In the genomic region with DNA sequence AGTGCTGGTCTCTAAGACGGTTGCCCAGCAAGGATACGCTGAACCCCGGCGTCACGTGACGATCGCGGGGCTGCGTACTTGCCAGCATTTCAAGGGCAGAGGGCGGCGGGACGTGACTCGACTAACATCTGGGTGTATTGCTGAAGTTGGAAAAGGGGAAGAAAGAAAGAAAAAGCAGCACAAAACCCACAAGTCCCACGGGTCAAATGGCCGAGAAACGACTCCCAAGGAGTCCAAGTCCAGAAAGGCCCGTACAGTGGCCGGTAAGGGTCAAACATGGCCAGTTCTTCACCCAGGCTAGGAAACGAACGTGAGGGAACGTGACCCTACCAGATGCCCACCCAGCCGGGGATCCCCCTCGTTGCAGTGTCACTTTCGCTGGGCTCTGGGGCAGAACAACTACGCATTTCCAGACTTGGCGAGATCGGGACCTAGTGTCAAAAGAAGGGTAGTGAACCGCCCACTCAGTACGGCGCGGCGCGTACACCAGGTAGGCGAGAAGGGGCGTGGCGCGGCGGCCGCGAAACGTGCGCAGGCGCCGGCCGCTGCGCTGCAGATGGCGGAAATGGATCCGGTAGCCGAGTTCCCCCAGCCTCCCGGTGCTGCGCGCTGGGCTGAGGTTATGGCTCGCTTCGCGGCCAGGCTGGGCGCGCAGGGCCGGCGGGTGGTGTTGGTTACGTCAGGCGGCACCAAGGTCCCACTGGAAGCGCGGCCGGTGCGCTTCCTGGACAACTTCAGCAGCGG, we compare ENCODE assay signal across 8 cellular contexts. TPM values are rescaled to one million over a fixed set of nuclear protein-coding genes. Genes with fewer than 3 reads are reported as not detected.
A peak's percentile ranks its signal among the peaks of the same experiment; 100 is the strongest.
DNase-seq lines count a peak whose midpoint lies in the region; ATAC-seq and TF ChIP-seq lines count a peak whose summit lies in the region.

A gene (plus strand): TSS at position 534 of the 744 bp plus-strand sequence. CDS start 23 bp downstream, at position 557.
A gene with protein sequence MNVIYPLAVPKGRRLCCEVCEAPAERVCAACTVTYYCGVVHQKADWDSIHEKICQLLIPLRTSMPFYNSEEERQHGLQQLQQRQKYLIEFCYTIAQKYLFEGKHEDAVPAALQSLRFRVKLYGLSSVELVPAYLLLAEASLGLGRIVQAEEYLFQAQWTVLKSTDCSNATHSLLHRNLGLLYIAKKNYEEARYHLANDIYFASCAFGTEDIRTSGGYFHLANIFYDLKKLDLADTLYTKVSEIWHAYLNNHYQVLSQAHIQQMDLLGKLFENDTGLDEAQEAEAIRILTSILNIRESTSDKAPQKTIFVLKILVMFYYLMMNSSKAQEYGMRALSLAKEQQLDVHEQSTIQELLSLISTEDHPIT (minus strand): TSS at position 13 of the 744 bp plus-strand sequence. CDS start 25 bp downstream, outside the sequence.

- peaks cover 4% of the 10 kb centered on the region for H3K36me3 ChIP-seq in colonic mucosa

- H3K4me1 ChIP-seq in colonic mucosa = peaks cover 8% of the 10 kb centered on the region

- peak within 1 kb of the TSS; percentile 90 to 97 for H3K9ac ChIP-seq in colonic mucosa (ENCODE audit: low read depth in 2 of 2, low read length in 2 of 2)

- intact Hi-C loops in colonic mucosa (cut with DNase I) = no loop called here

- H3K27me3 ChIP-seq in colonic mucosa = no peaks in the 10 kb centered on the region

- H3K27ac ChIP-seq in colonic mucosa = peak within 1 kb of the TSS; percentile 90

- ATAC-seq in GM19025 (IDR thresholded peaks at IDR 0.05; ENCODE audit: low read depth, unreplicated experiment) (peak; percentile 77), HG03280 (IDR thresholded peaks at IDR 0.05; ENCODE audit: unreplicated experiment) (peak; percentile 86), left lobe of liver (peak; percentile 91)

- TF ChIP-seq CTCF in colonic mucosa (IDR thresholded peaks at IDR 0.05) = no peak

- DNase-seq in Ammon's horn (ENCODE audit: low spot score) (peak; percentile 85), NCI-H446 treated with DMSO at 0.1 percent for 48 hours (lab: John Stamatoyannopoulos, UW) (peak; percentile 60), colonic mucosa (peak; percentile 90), left lobe of liver (ENCODE audit: low spot score) (peak; percentile 89)
- peak; percentile 90 to 93 for DNase-seq in activated CD4-positive, alpha-beta T cell treated with anti-CD3 and anti-CD28 coated beads for 4 hours
- DNase-seq in stimulated activated CD4-positive, alpha-beta T cell treated with anti-CD3 and anti-CD28 coated beads, Interleukin-2, amount 100 ng/mL, for 24 hours = peak; percentile 93 to 95

- no peaks in the 10 kb centered on the region for H3K9me3 ChIP-seq in colonic mucosa

- H3K4me3 ChIP-seq in colonic mucosa = peak within 1 kb of the TSS; percentile 76

RNA-seq across cellular contexts. Expression of the first gene that starts in this region (rescaled TPM):
- total RNA-seq in colonic mucosa = 100 to 1,000 TPM in 1 of 2 donors, 10 to 100 TPM in 1; 93.0 to 108 TPM
- total RNA-seq in left lobe of liver = 45.7 TPM

RNA-seq across cellular contexts. Expression of the second gene that starts in this region (rescaled TPM):
- total RNA-seq in colonic mucosa (1 to 10 TPM; 2.9 to 3.5 TPM), left lobe of liver (3.9 TPM)

Comparison
In these comparisons a context has a peak if more than half of its experiments do, and no peak if none do; other contexts are left out.
1. Peak in every context shown above with its lines: DNase-seq, ATAC-seq, H3K4me3 ChIP-seq and H3K27ac ChIP-seq.